In genomic region chr11:67311556-67312082, GRCh38 we compare ENCODE assay signal across 13 cellular contexts. TPM values are rescaled to one million over a fixed set of nuclear protein-coding genes. Genes with fewer than 3 reads are reported as not detected.
DNase-seq lines count a peak whose midpoint lies in the region; ATAC-seq and TF ChIP-seq lines count a peak whose summit lies in the region.
"Had no signal": no experiment of that assay in that cellular context is flagged by ENCODE, and none has a peak within 500 bp of the region (broad histone marks: within the 10 kb centered on the region; RNA-seq: fewer than 3 reads in every experiment).

No MANE protein-coding gene starts in this region.

- WGBS in lower leg skin, 2 donors, result 76 to 78% methylated on average over 12 to 15 of the region's 15 CpGs
- WGBS in body of pancreas, 2 donors, result 89 to 92% methylated on average over 15 of the region's 15 CpGs

- H3K36me3 ChIP-seq in vagina (peaks cover 0 to 9% of the 10 kb centered on the region in 2 donors), body of pancreas (replicated peaks in 1 of 2; ENCODE audit: insufficient read depth in 1 of 2, low read depth in 2 of 2) (peaks cover 0 to 7% of the 10 kb centered on the region in 2 donors)

- TF ChIP-seq POLR2A in lower leg skin (IDR thresholded peaks at IDR 0.05), result no peak
- TF ChIP-seq POLR2A in vagina (IDR thresholded peaks at IDR 0.05), result no peak
- TF ChIP-seq POLR2A in body of pancreas (IDR thresholded peaks at IDR 0.05), result no peak

- intact Hi-C loops in lower leg skin (cut with DNase I; ENCODE audit: low total_unique reads) (no loop called here), vagina (cut with DNase I) (no loop called here), body of pancreas (cut with DNase I) (loop anchor here (5.0 kb wide), 1 partner anchor 34 kb away; no protein-coding TSS in a partner anchor)

- H3K4me1 ChIP-seq in vagina, result peaks cover 30% of the 10 kb centered on the region
- peaks cover 4% of the 10 kb centered on the region for H3K4me1 ChIP-seq in body of pancreas
- H3K4me1 ChIP-seq: parathyroid adenoma had no signal

- no peak overlapping the region for H3K4me3 Mint-ChIP-seq in stimulated activated naive CD8-positive, alpha-beta T cell treated with anti-CD3 and anti-CD28 coated beads, Interleukin-15, amount 100 ng/mL, for 72 hours
- H3K4me3 Mint-ChIP-seq: brain; stimulated activated memory B cell treated with anti-CD40 and anti-IgM and Interleukin-4, amounts not matched to agents 10 μg/mL and 1 μg/mL and 100 μg/mL, for 72 hours had no signal

- no peaks in the 10 kb centered on the region for H3K36me3 Mint-ChIP-seq in activated naive CD4-positive, alpha-beta T cell treated with anti-CD3 and anti-CD28 coated beads, Interleukin-2, amount 50 U/mL, for 72 hours
- H3K36me3 Mint-ChIP-seq: brain; stimulated activated memory B cell treated with anti-CD40 and anti-IgM and Interleukin-4, amounts not matched to agents 10 μg/mL and 1 μg/mL and 100 μg/mL, for 72 hours had no signal

- TF ChIP-seq CTCF in lower leg skin (IDR thresholded peaks at IDR 0.05), result no peak
- TF ChIP-seq CTCF in vagina (IDR thresholded peaks at IDR 0.05), result no peak
- no peak for TF ChIP-seq CTCF in body of pancreas (IDR thresholded peaks at IDR 0.05)

- no peak overlapping the region for H3K4me3 ChIP-seq in lower leg skin (ENCODE audit: low read depth, poor library complexity, severe bottlenecking)
- peak overlapping the region in 1 of 2 donors; percentile 7 for H3K4me3 ChIP-seq in vagina
- no peak overlapping the region for H3K4me3 ChIP-seq in body of pancreas
- H3K4me3 ChIP-seq: lung had no signal

- no peak overlapping the region for H3K27ac Mint-ChIP-seq in stimulated activated naive CD8-positive, alpha-beta T cell treated with anti-CD3 and anti-CD28 coated beads, Interleukin-15, amount 100 ng/mL, for 72 hours
- peak overlapping the region in 1 of 2 donors; percentile 82 for H3K27ac Mint-ChIP-seq in activated naive CD4-positive, alpha-beta T cell treated with anti-CD3 and anti-CD28 coated beads, Interleukin-2, amount 50 U/mL, for 72 hours

- H3K27me3 Mint-ChIP-seq in stimulated activated naive CD8-positive, alpha-beta T cell treated with anti-CD3 and anti-CD28 coated beads, Interleukin-15, amount 100 ng/mL, for 72 hours, result no peaks in the 10 kb centered on the region
- H3K27me3 Mint-ChIP-seq: brain; stimulated activated memory B cell treated with anti-CD40 and anti-IgM and Interleukin-4, amounts not matched to agents 10 μg/mL and 1 μg/mL and 100 μg/mL, for 72 hours had no signal

- no peaks in the 10 kb centered on the region for H3K27me3 ChIP-seq in vagina
- no peaks in the 10 kb centered on the region for H3K27me3 ChIP-seq in body of pancreas

- H3K9me3 ChIP-seq in vagina (no peaks in the 10 kb centered on the region), body of pancreas (no peaks in the 10 kb centered on the region)

- ATAC-seq in stimulated activated naive CD8-positive, alpha-beta T cell treated with anti-CD3 and anti-CD28 coated beads, Interleukin-15, Interleukin-2, amounts not matched to agents 100 U/mL and 50 U/mL, for 24 hours, result peak; percentile 7
- ATAC-seq in stimulated activated naive CD8-positive, alpha-beta T cell treated with anti-CD3 and anti-CD28 coated beads, Interleukin-15, amount 100 ng/mL, for 72 hours, result no peak
- ATAC-seq in activated naive CD4-positive, alpha-beta T cell treated with anti-CD3 and anti-CD28 coated beads, Interleukin-2, amount 50 U/mL, for 72 hours, result peak; percentile 27 to 33
- ATAC-seq in body of pancreas, result no peak
- ATAC-seq: stimulated activated memory B cell treated with anti-CD40 and anti-IgM and Interleukin-4, amounts not matched to agents 10 μg/mL and 1 μg/mL and 100 μg/mL, for 72 hours had no signal

- no peaks in the 10 kb centered on the region for H3K9me3 Mint-ChIP-seq in stimulated activated naive CD8-positive, alpha-beta T cell treated with anti-CD3 and anti-CD28 coated beads, Interleukin-15, amount 100 ng/mL, for 72 hours
- H3K9me3 Mint-ChIP-seq in activated naive CD4-positive, alpha-beta T cell treated with anti-CD3 and anti-CD28 coated beads, Interleukin-2, amount 50 U/mL, for 72 hours, result no peaks in the 10 kb centered on the region
- H3K9me3 Mint-ChIP-seq: brain; stimulated activated memory B cell treated with anti-CD40 and anti-IgM and Interleukin-4, amounts not matched to agents 10 μg/mL and 1 μg/mL and 100 μg/mL, for 72 hours had no signal

- peak overlapping the region; percentile 87 for H3K27ac ChIP-seq in vagina
- H3K27ac ChIP-seq in body of pancreas, result no peak overlapping the region

- DNase-seq in stimulated activated naive CD8-positive, alpha-beta T cell treated with anti-CD3 and anti-CD28 coated beads, Interleukin-15, Interleukin-2, amounts not matched to agents 100 U/mL and 50 U/mL, for 24 hours, result no peak
- no peak for DNase-seq in stimulated activated naive CD8-positive, alpha-beta T cell treated with anti-CD3 and anti-CD28 coated beads, Interleukin-15, amount 100 ng/mL, for 72 hours
- DNase-seq in activated naive CD4-positive, alpha-beta T cell treated with anti-CD3 and anti-CD28 coated beads, Interleukin-2, amount 50 U/mL, for 72 hours (ENCODE audit: low spot score in 2 of 2), result peak in 1 of 2 donors; percentile 53
- DNase-seq in lower leg skin (ENCODE audit: low spot score in 2 of 2) (peak; percentile 20 to 88), vagina (ENCODE audit: extremely low spot score in 2 of 2) (no peak), body of pancreas (no peak), cortex of kidney (lab: John Stamatoyannopoulos, UW) (no peak), NK-92 (lab: John Stamatoyannopoulos, UW; ENCODE audit: unreplicated experiment) (no peak)
- DNase-seq: MV-4-11 had no signal

- peaks cover 24% of the 10 kb centered on the region for H3K4me1 Mint-ChIP-seq in stimulated activated naive CD8-positive, alpha-beta T cell treated with anti-CD3 and anti-CD28 coated beads, Interleukin-15, amount 100 ng/mL, for 72 hours
- H3K4me1 Mint-ChIP-seq: brain had no signal

RNA-seq across cellular contexts. Expression of gene SSH3, which starts 8.3 kb away (rescaled TPM):
- 10 to 100 TPM; 11.6 to 16.5 TPM for total RNA-seq in activated naive CD4-positive, alpha-beta T cell treated with anti-CD3 and anti-CD28 coated beads, Interleukin-2, amount 50 U/mL, for 72 hours
- total RNA-seq in lower leg skin, result 10 to 100 TPM; 58.6 to 71.0 (median 62.0) TPM
- 98.0 TPM for total RNA-seq in vagina
- total RNA-seq in body of pancreas, result 10 to 100 TPM; 16.2 to 30.6 TPM

RNA-seq across cellular contexts. Expression of gene ANKRD13D, which starts 22.5 kb away (rescaled TPM):
- total RNA-seq in activated naive CD4-positive, alpha-beta T cell treated with anti-CD3 and anti-CD28 coated beads, Interleukin-2, amount 50 U/mL, for 72 hours, result 100 to 1,000 TPM in 1 of 2 donors, 10 to 100 TPM in 1; 76.0 to 213 TPM
- total RNA-seq in lower leg skin (10 to 100 TPM; 60.5 to 84.7 (median 72.8) TPM), vagina (62.9 TPM), body of pancreas (10 to 100 TPM; 18.2 to 39.6 TPM)

RNA-seq across cellular contexts. Expression of gene POLD4, which starts 41.7 kb away (rescaled TPM):
- total RNA-seq in activated naive CD4-positive, alpha-beta T cell treated with anti-CD3 and anti-CD28 coated beads, Interleukin-2, amount 50 U/mL, for 72 hours, result 10 to 100 TPM; 49.9 to 57.2 TPM
- total RNA-seq in lower leg skin (100 to 1,000 TPM in 1 of 4 donors, 10 to 100 TPM in 3; 82.3 to 126 (median 86.4) TPM), vagina (80.0 TPM), body of pancreas (100 to 1,000 TPM in 1 of 2 donors, 10 to 100 TPM in 1; 82.1 to 103 TPM)

RNA-seq across cellular contexts. Expression of gene GRK2, which starts 45.3 kb away (rescaled TPM):
- total RNA-seq in activated naive CD4-positive, alpha-beta T cell treated with anti-CD3 and anti-CD28 coated beads, Interleukin-2, amount 50 U/mL, for 72 hours, result 100 to 1,000 TPM; 289 to 376 TPM
- total RNA-seq in lower leg skin (100 to 1,000 TPM in 3 of 4 donors, 10 to 100 TPM in 1; 81.1 to 127 (median 114) TPM), vagina (100 TPM), body of pancreas (10 to 100 TPM; 27.4 to 36.3 TPM)

Comparison
In these comparisons a context has a peak if more than half of its experiments do, and no peak if none do; other contexts are left out.
1. ATAC-seq: peak in stimulated activated naive CD8-positive, alpha-beta T cell treated with anti-CD3 and anti-CD28 coated beads, Interleukin-15, Interleukin-2, amounts not matched to agents 100 U/mL and 50 U/mL, for 24 hours (single experiment) and activated naive CD4-positive, alpha-beta T cell treated with anti-CD3 and anti-CD28 coated beads, Interleukin-2, amount 50 U/mL, for 72 hours (2 of 2); none in stimulated activated naive CD8-positive, alpha-beta T cell treated with anti-CD3 and anti-CD28 coated beads, Interleukin-15, amount 100 ng/mL, for 72 hours (single experiment) and body of pancreas (single experiment).
2. DNase-seq: peak in lower leg skin (2 of 2); none in stimulated activated naive CD8-positive, alpha-beta T cell treated with anti-CD3 and anti-CD28 coated beads, Interleukin-15, Interleukin-2, amounts not matched to agents 100 U/mL and 50 U/mL, for 24 hours (single experiment), stimulated activated naive CD8-positive, alpha-beta T cell treated with anti-CD3 and anti-CD28 coated beads, Interleukin-15, amount 100 ng/mL, for 72 hours (0 of 2), vagina (0 of 2), body of pancreas (0 of 4), cortex of kidney (single experiment) and NK-92 (single experiment).